26 cellular contexts compared by ENCODE assay signal in the genomic region with DNA sequence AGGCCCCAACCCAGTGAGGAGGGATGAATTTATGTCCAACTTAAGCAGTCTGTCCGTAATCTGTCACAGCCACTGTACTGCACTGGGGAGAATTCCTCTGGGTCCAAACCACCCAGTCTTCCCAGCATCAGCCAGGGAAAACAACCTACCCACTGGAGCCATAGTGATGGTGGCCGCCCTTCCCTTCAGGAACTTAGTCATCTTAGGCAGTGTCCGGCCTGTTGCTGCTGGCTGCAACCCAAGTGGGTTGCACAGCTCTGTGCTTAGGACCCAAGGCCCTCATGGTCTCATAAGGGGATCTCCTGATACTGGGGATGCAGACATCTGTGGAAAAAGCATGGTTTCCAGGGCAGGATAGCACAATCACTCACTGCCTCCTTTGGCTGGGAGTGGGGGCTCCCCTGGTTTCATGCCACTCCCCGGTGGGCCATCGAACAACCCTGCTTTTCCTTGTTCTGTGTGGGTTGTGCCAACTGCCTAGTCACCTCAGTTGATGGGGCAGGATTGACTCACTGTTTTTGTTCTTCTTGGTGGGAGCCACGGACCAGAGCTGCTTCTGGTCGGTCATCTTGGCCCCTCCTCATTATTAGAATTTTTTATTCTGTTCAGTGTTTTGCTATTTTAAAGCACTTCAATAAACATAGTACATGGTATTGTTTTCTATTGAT.
DNase-seq lines count a peak whose midpoint lies in the region; ATAC-seq, FAIRE-seq and TF ChIP-seq lines count a peak whose summit lies in the region.
"Had no signal": no experiment of that assay in that cellular context is flagged by ENCODE, and none has a peak within 500 bp of the region (broad histone marks: within the 10 kb centered on the region; RNA-seq: fewer than 3 reads in every experiment).

No MANE protein-coding gene starts in this region.

- intact Hi-C loops in left ventricle myocardium inferior (cut with micrococcal nuclease) = loop anchor here (10.0 kb wide), 1 partner anchor 62 kb away; no protein-coding TSS in a partner anchor
- intact Hi-C loops in Right ventricle myocardium superior (cut with DNase I) = no loop called here
- intact Hi-C loops in left ventricle myocardium superior (cut with micrococcal nuclease) = no loop called here

- H3K4me2 ChIP-seq in astrocyte (ENCODE audit: low read length) = peak overlapping the region; percentile 25
- H3K4me2 ChIP-seq in MM.1S (ENCODE audit: low read depth, low read length) = no peak overlapping the region
- H3K4me2 ChIP-seq: A549 had no signal

- no peak overlapping the region for H3K27ac Mint-ChIP-seq in astrocyte (ENCODE audit: unreplicated experiment)
- H3K27ac Mint-ChIP-seq: B cell, CD14-positive monocyte had no signal

- no peaks in the 10 kb centered on the region for H3K36me3 ChIP-seq in left ventricle myocardium inferior
- no peaks in the 10 kb centered on the region for H3K36me3 ChIP-seq in astrocyte (ENCODE audit: insufficient read depth, low read length)
- no peaks in the 10 kb centered on the region for H3K36me3 ChIP-seq in MM.1S (replicated peaks; ENCODE audit: insufficient read depth, low read length)
- H3K36me3 ChIP-seq: HAP-1 had no signal

- no peak for FAIRE-seq in astrocyte (lab: Jason Lieb, UNC)
- FAIRE-seq: A549 had no signal

- no peak overlapping the region for H3K9ac ChIP-seq in astrocyte (ENCODE audit: low read length)
- no peak overlapping the region for H3K9ac ChIP-seq in MM.1S (ENCODE audit: low read length)

- no peaks in the 10 kb centered on the region for H3K4me1 ChIP-seq in left ventricle myocardium inferior
- peaks cover 4% of the 10 kb centered on the region for H3K4me1 ChIP-seq in astrocyte (ENCODE audit: insufficient read depth, low read length)
- no peaks in the 10 kb centered on the region for H3K4me1 ChIP-seq in MM.1S (ENCODE audit: low read length)
- H3K4me1 ChIP-seq: A549, HAP-1 had no signal

- no peaks in the 10 kb centered on the region for H3K9me2 ChIP-seq in MM.1S (replicated peaks; ENCODE audit: insufficient read depth, low read length)

- H3K9me3 ChIP-seq in left ventricle myocardium inferior (replicated peaks) = peaks cover 28% of the 10 kb centered on the region
- no peaks in the 10 kb centered on the region for H3K9me3 ChIP-seq in astrocyte (ENCODE audit: insufficient read depth, low read depth, low read length)
- no peaks in the 10 kb centered on the region for H3K9me3 ChIP-seq in MM.1S (replicated peaks; ENCODE audit: insufficient read depth, low read length)
- H3K9me3 ChIP-seq: A549, HAP-1 had no signal

- H3K4me3 Mint-ChIP-seq in astrocyte (ENCODE audit: unreplicated experiment) = no peak overlapping the region
- H3K4me3 Mint-ChIP-seq: B cell, CD14-positive monocyte had no signal

- no peak overlapping the region for H3K4me3 ChIP-seq in left ventricle myocardium inferior
- no peak overlapping the region for H3K4me3 ChIP-seq in astrocyte (ENCODE audit: insufficient read depth, low read depth, low read length)
- H3K4me3 ChIP-seq in MM.1S (ENCODE audit: low read length) = no peak overlapping the region
- H3K4me3 ChIP-seq: A549, HAP-1, SK-N-MC had no signal

- H3K27me3 Mint-ChIP-seq in astrocyte (ENCODE audit: low read depth, unreplicated experiment) = no peaks in the 10 kb centered on the region
- H3K27me3 Mint-ChIP-seq: B cell had no signal

- H3K79me2 ChIP-seq in astrocyte (ENCODE audit: insufficient read depth, low read length) (no peaks in the 10 kb centered on the region), MM.1S (ENCODE audit: low read length) (no peaks in the 10 kb centered on the region)

- no peaks in the 10 kb centered on the region for H3K36me3 Mint-ChIP-seq in astrocyte (ENCODE audit: low read depth, unreplicated experiment)
- H3K36me3 Mint-ChIP-seq: CD14-positive monocyte had no signal

- ATAC-seq in Right ventricle myocardium superior (ENCODE audit: poor library complexity) = no peak
- ATAC-seq in left ventricle myocardium superior = peak; percentile 24
- no peak for ATAC-seq in GM18861 (IDR thresholded peaks at IDR 0.05; ENCODE audit: unreplicated experiment)
- ATAC-seq in HG02970 (IDR thresholded peaks at IDR 0.05; ENCODE audit: low FRiP score, unreplicated experiment) = no peak
- ATAC-seq: A549 had no signal

- peaks cover 12% of the 10 kb centered on the region for H3K9me3 Mint-ChIP-seq in astrocyte (ENCODE audit: unreplicated experiment)

- H3K4me1 Mint-ChIP-seq in astrocyte (ENCODE audit: low read depth, unreplicated experiment) = no peaks in the 10 kb centered on the region
- H3K4me1 Mint-ChIP-seq: B cell, CD14-positive monocyte had no signal

- no peaks in the 10 kb centered on the region for H3K27me3 ChIP-seq in left ventricle myocardium inferior (ENCODE audit: low read depth)
- no peaks in the 10 kb centered on the region for H3K27me3 ChIP-seq in astrocyte (ENCODE audit: insufficient read depth, low read length)
- H3K27me3 ChIP-seq in MM.1S (replicated peaks; ENCODE audit: insufficient read depth, low read length) = no peaks in the 10 kb centered on the region

- no peaks in the 10 kb centered on the region for H4K20me1 ChIP-seq in astrocyte (ENCODE audit: insufficient read depth, low read length)
- H4K20me1 ChIP-seq in MM.1S (ENCODE audit: insufficient read depth, low read length) = no peaks in the 10 kb centered on the region

- no peaks in the 10 kb centered on the region for H3F3A ChIP-seq in MM.1S (ENCODE audit: insufficient read depth, low read length)

- DNase-seq in left ventricle myocardium inferior (no peak), Right ventricle myocardium superior (no peak), astrocyte (ENCODE audit: low read depth) (no peak), left ventricle myocardium superior (no peak), MM.1S (no peak), ecto neural progenitor cell (ENCODE audit: low spot score) (no peak)
- DNase-seq: GDM1, KG1, MV-4-11, NCI-H1105 treated with DMSO at 0.1 percent for 48 hours, NCI-H2029 treated with DMSO at 0.1 percent for 48 hours, NCI-H2171, NCI-H345, NCI-H524, NCI-H774, OCI-M1, SHP77 treated with DMSO at 0.1 percent for 48 hours, SW 1271 had no signal

- no peak for TF ChIP-seq CTCF in left ventricle myocardium inferior (IDR thresholded peaks at IDR 0.05; ENCODE audit: borderline replicate concordance)
- TF ChIP-seq CTCF in astrocyte (IDR thresholded peaks at IDR 0.05; ENCODE audit: insufficient read depth, low read depth, low read length) = no peak
- TF ChIP-seq CTCF in MM.1S (IDR thresholded peaks at IDR 0.05; ENCODE audit: low read length) = no peak

- peak overlapping the region; percentile 52 for H3K27ac ChIP-seq in left ventricle myocardium inferior (replicated peaks)
- no peak overlapping the region for H3K27ac ChIP-seq in astrocyte (ENCODE audit: low read depth, low read length)
- H3K27ac ChIP-seq in MM.1S (ENCODE audit: low read length) = no peak overlapping the region
- H3K27ac ChIP-seq: A549, HL-60, SK-N-MC had no signal

- peak overlapping the region; percentile 43 for H2AFZ ChIP-seq in astrocyte (ENCODE audit: low read depth, low read length)
- no peak overlapping the region for H2AFZ ChIP-seq in MM.1S (ENCODE audit: low read length)
